In the genomic region with DNA sequence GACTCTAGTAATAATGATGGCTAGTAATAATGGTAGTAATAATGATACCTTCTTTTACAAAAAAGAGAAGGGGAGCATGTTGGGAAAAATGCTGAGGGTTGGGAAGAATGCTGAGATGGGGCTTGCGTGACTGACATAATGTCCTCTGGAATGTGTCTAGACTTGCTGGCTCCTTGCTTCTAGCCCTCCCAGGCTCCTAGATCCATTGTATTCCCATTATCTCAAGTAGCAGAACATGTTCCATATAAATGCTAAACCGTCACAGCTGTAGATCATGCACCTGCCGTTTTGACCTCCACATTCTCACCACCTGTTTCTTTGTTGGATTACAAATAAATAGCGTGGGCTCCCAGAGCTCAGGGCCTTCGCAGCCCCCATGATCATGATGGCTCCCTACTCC, we compare ENCODE assay signal across 8 cellular contexts. TPM values are rescaled to one million over a fixed set of nuclear protein-coding genes. Genes with fewer than 3 reads are reported as not detected.
A peak's percentile ranks its signal among the peaks of the same experiment; 100 is the strongest.
DNase-seq lines count a peak whose midpoint lies in the region; FAIRE-seq and TF ChIP-seq lines count a peak whose summit lies in the region.
"Not testable (repeated sequence)": the region's sequence is repeated elsewhere in the genome, so short reads cannot be mapped to it uniquely, and the experiment has no call there.

No MANE protein-coding gene starts in this region.

- not testable (repeated sequence) for H3K23me2 ChIP-seq in H1 (ENCODE audit: low read depth, low read length)

- not testable (repeated sequence) for H4K5ac ChIP-seq in H1 (ENCODE audit: insufficient read length, low read depth, low read length)

- CTCF ChIA-PET in H1 (lab: Charles Lee; ENCODE audit: partially characterized antibody): not testable (repeated sequence)

- not testable (repeated sequence) for FAIRE-seq in H1 (lab: Jason Lieb, UNC)

- H4K20me1 ChIP-seq in GM23248 (ENCODE audit: insufficient read depth); H1 (replicated peaks in 1 of 2; ENCODE audit: control insufficient read depth in 1 of 2, insufficient read depth in 2 of 2, low read length in 2 of 2): not testable (repeated sequence)

- not testable (repeated sequence) for TF ChIP-seq POLR2A in H1 (IDR thresholded peaks at IDR 0.05; ENCODE audit: control extremely low read depth in 1 of 2, low read depth in 2 of 2, low read length in 2 of 2)

- TF ChIP-seq EP300 in H1 (IDR thresholded peaks at IDR 0.05; ENCODE audit: borderline replicate concordance in 1 of 2, low read depth in 2 of 2, low read length in 2 of 2): not testable (repeated sequence)

- not testable (repeated sequence) for H3K27ac ChIP-seq in GM23248; H1 (ENCODE audit: low read depth, low read length)
- peak overlapping the region; percentile 97 for H3K27ac ChIP-seq in SJCRH30

- H3K9me3 ChIP-seq in GM23248 (ENCODE audit: low read depth); SJCRH30 (replicated peaks); H1 (ENCODE audit: insufficient read depth in 2 of 2, low read depth in 1 of 2, low read length in 1 of 2): not testable (repeated sequence)

- not testable (repeated sequence) for H3K23ac ChIP-seq in H1 (ENCODE audit: insufficient read length)

- not testable (repeated sequence) for H3K9me2 ChIP-seq in GM23248 (ENCODE audit: insufficient read depth)

- not testable (repeated sequence) for TF ChIP-seq CTCF in AG10803 (conservative IDR thresholded peaks at IDR 0.05; ENCODE audit: low read length); H1 (IDR thresholded peaks at IDR 0.05; ENCODE audit: control extremely low read depth in 1 of 3, insufficient read depth in 1 of 3, low read depth in 1 of 3, low read length in 3 of 3)

- not testable (repeated sequence) for H3K4me3 ChIP-seq in AG10803 (ENCODE audit: low read length); GM23248; H1 (ENCODE audit: extremely low read depth in 1 of 4, insufficient read depth in 2 of 4, low read depth in 3 of 4, low read length in 4 of 4)
- H3K4me3 ChIP-seq in SJCRH30: peak overlapping the region; percentile 64

- not testable (repeated sequence) for TF ChIP-seq RAD21 in H1 (IDR thresholded peaks at IDR 0.05 in 1 of 2, conservative IDR thresholded peaks at IDR 0.05 in 1 of 2; ENCODE audit: low read depth in 2 of 2, low read length in 2 of 2)

- not testable (repeated sequence) for H3F3A ChIP-seq in GM23248 (ENCODE audit: insufficient read depth)

- not testable (repeated sequence) for H2BK12ac ChIP-seq in H1 (ENCODE audit: low read depth, low read length)

- H2AK5ac ChIP-seq in H1 (ENCODE audit: low read depth, low read length): not testable (repeated sequence)

- H2BK120ac ChIP-seq in H1 (replicated peaks; ENCODE audit: low read depth, low read length): not testable (repeated sequence)

- peak; percentile 31 for DNase-seq in AG10803 (ENCODE audit: low read depth)
- DNase-seq in GM23248: peak; percentile 15
- DNase-seq in LHCN-M2 (ENCODE audit: low read depth): peak; percentile 58
- peak; percentile 23 for DNase-seq in NCI-H2107 treated with DMSO at 0.1 percent for 48 hours (lab: John Stamatoyannopoulos, UW; ENCODE audit: unreplicated experiment)
- peak; percentile 79 for DNase-seq in NCI-H748 (lab: John Stamatoyannopoulos, UW; ENCODE audit: unreplicated experiment)
- DNase-seq in SJCRH30: peak; percentile 75 to 82
- DNase-seq in H1 (ENCODE audit: low read depth in 1 of 2, low spot score in 2 of 2): not testable (repeated sequence)
- DNase-seq in myocyte (ENCODE audit: low read depth): peak; percentile 64

- H2BK15ac ChIP-seq in H1 (ENCODE audit: low read length): not testable (repeated sequence)

- not testable (repeated sequence) for H2BK5ac ChIP-seq in H1 (ENCODE audit: low read depth, low read length)

- not testable (repeated sequence) for H3K18ac ChIP-seq in H1 (ENCODE audit: extremely low read depth, low read length)

- H3K4me1 ChIP-seq in GM23248 (ENCODE audit: insufficient read depth) (peaks cover 41% of the 10 kb centered on the region), SJCRH30 (peaks cover 42% of the 10 kb centered on the region), H1 (replicated peaks in 1 of 4; ENCODE audit: control insufficient read depth in 3 of 4, insufficient read depth in 4 of 4, low read length in 3 of 4) (peaks cover 5 to 16% (median 11%) of the 10 kb centered on the region in 4 experiments)

- H3K14ac ChIP-seq in H1 (ENCODE audit: insufficient read length): not testable (repeated sequence)

- H3K36me3 ChIP-seq in GM23248 (ENCODE audit: low read depth); SJCRH30; H1 (ENCODE audit: control insufficient read depth in 2 of 4, insufficient read depth in 4 of 4, low read length in 3 of 4): not testable (repeated sequence)

- H3K79me2 ChIP-seq in GM23248 (ENCODE audit: insufficient read depth); H1 (ENCODE audit: control insufficient read depth in 1 of 2, insufficient read depth in 2 of 2, low read length in 2 of 2): not testable (repeated sequence)

- POLR2A ChIA-PET in H1 (lab: Charles Lee; ENCODE audit: partially characterized antibody): interaction anchor here (0.6 kb wide), 1 partner anchor 1284 kb away, joined by 4 read pairs; no protein-coding TSS in a partner anchor

- not testable (repeated sequence) for H3K4me2 ChIP-seq in GM23248 (ENCODE audit: unreplicated experiment); H1 (ENCODE audit: insufficient read depth in 1 of 2, low read depth in 2 of 2, low read length in 2 of 2)

- H2BK20ac ChIP-seq in H1 (ENCODE audit: low read length): not testable (repeated sequence)

- in situ Hi-C loops in GM23248 (cut with MboI): not testable (repeated sequence)

- H3K4ac ChIP-seq in H1 (replicated peaks; ENCODE audit: insufficient read length, low read depth, low read length): peak overlapping the region; percentile 53

- H4K8ac ChIP-seq in H1 (ENCODE audit: extremely low read depth, insufficient read depth, low read length): not testable (repeated sequence)

- H3K56ac ChIP-seq in H1 (replicated peaks; ENCODE audit: insufficient read length, low read depth, low read length): not testable (repeated sequence)

- H4K91ac ChIP-seq in H1 (replicated peaks; ENCODE audit: insufficient read length, low read length): not testable (repeated sequence)

- H2AFZ ChIP-seq in GM23248; H1 (ENCODE audit: low read length): not testable (repeated sequence)

- not testable (repeated sequence) for H3K79me1 ChIP-seq in H1 (ENCODE audit: low read depth, low read length)

- H3K27me3 ChIP-seq in GM23248 (replicated peaks; ENCODE audit: insufficient read depth); SJCRH30; H1 (replicated peaks in 1 of 4; ENCODE audit: control insufficient read depth in 3 of 4, extremely low read depth in 1 of 4, insufficient read depth in 3 of 4, low read length in 3 of 4): not testable (repeated sequence)

- H3K9ac ChIP-seq in GM23248; H1 (replicated peaks in 1 of 4; ENCODE audit: extremely low read depth in 1 of 4, low read depth in 3 of 4, low read length in 3 of 4): not testable (repeated sequence)

- WGBS in GM23248 (ENCODE audit: low coverage in 1 of 2, low lambda C conversion rate in 2 of 2, missing lambda C conversion rate in 2 of 2), 2 experiments: 73 to 76% methylated on average over 5 of the region's 5 CpGs
- 89% methylated on average over 5 of the region's 5 CpGs; no CpG with 5 or more reads in 1 of the 2 experiments for WGBS in H1 (ENCODE audit: extremely low coverage in 1 of 2, insufficient coverage in 1 of 2, insufficient read length in 1 of 2, insufficient replicate concordance in 2 of 2, low coverage in 1 of 2, low lambda C conversion rate in 2 of 2, missing lambda C conversion rate in 1 of 2), 2 experiments

TF ChIP-seq in H1, 55 proteins besides CTCF, POLR2A, EP300 and RAD21:
- TF ChIP-seq TEAD4 (IDR thresholded peaks at IDR 0.05; ENCODE audit: low read depth, low read length): 0 out of 2 replicates have a peak, but pooled peaks have one; percentile 12

RNA-seq across cellular contexts. Expression of a gene that starts 52.6 kb away (rescaled TPM):
- 25.5 and 32.7 TPM in 2 replicates for total RNA-seq in GM23248 (2014; rRNA removed; shearing (Covaris generic))
- polyA plus RNA-seq in GM23248 (2016; fragmentation: Nextera tagmentation; extraction: Ambion mirVana) (27.7 and 28.4 TPM in 2 replicates), H1 (2011; rRNA removed) (44.7 and 90.3 TPM in 2 replicates)
- total RNA-seq in LHCN-M2 (2014; rRNA removed) (39.2 and 52.2 TPM in 2 replicates), myocyte (65.2 and 67.5 TPM in 2 replicates)
- 67.6 TPM for polyA plus RNA-seq in LHCN-M2 (2012)
- total RNA-seq in SJCRH30 (2014; rRNA removed; shearing (Covaris generic)): 34.9 and 39.5 TPM in 2 replicates
- total RNA-seq in H1 (2021; fragmentation: NEBNext Ultra II Directional; extraction: Animal tissue kit (Norgen Biotek cat#: 25700)): 71.4 and 73.9 TPM in 2 replicates
- 75.4 TPM for polyA plus RNA-seq in H1 (2011; cell fraction: cytosol; rRNA removed)
- 92.3 TPM for polyA plus RNA-seq in H1 (2011; cell fraction: nucleus; rRNA removed)
- polyA plus RNA-seq in H1 (2012, experiment 1 of 2): 69.2 to 167 TPM (median 86.3 TPM) in 4 replicates
- polyA plus RNA-seq in H1 (2012, experiment 2 of 2): 14.1 TPM
- 208 TPM for polyA plus RNA-seq in H1 (2013, experiment 1 of 2)
- polyA plus RNA-seq in H1 (2013, experiment 2 of 2): 224 TPM
- 183 and 296 TPM in 2 replicates for polyA minus RNA-seq in H1 (2011; rRNA and poly(A)+ RNA removed)
- polyA minus RNA-seq in H1 (2011; cell fraction: cytosol; rRNA and poly(A)+ RNA removed): 105 TPM
- 174 TPM for polyA minus RNA-seq in H1 (2011; cell fraction: nucleus; rRNA and poly(A)+ RNA removed)
- polyA plus RNA-seq in myocyte (2012): 77.7 TPM
